26 cellular contexts compared by ENCODE assay signal in the genomic region with DNA sequence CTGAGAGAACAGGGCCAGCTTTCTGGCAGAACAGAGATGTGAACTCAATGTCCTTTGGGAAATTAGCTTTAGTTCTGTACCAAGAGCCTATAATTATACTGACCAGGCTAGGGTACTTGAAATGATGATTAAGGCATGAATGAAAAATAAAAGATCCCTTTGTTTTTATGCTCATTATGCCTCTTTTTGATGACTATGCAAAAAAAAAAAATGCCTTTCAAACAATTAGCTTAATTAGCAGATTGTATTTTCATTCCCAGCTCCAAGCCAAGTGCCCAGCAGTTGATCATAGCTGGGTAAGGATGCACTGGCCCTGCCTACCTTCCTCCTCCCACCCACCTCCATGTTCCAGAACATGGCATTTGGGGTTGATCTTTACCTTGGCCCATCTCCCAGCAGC. TPM values are rescaled to one million over a fixed set of nuclear protein-coding genes. Genes with fewer than 3 reads are reported as not detected.
"Had no signal": no experiment of that assay in that cellular context is flagged by ENCODE, and none has a peak within 500 bp of the region (broad histone marks: within the 10 kb centered on the region; RNA-seq: fewer than 3 reads in every experiment).

No MANE protein-coding gene starts in this region.

- ATAC-seq: activated CD8-positive, alpha-beta T cell treated with anti-CD3 and anti-CD28 coated beads, Interleukin-2, amount 10 ng/mL, durations not matched to agents 7 days and 5 days; activated naive CD4-positive, alpha-beta T cell treated with anti-CD3 and anti-CD28 coated beads, Interleukin-2, amount 50 U/mL, for 72 hours; activated naive CD8-positive, alpha-beta T cell treated with anti-CD3 and anti-CD28 coated beads, Interleukin-2, amount 50 U/mL, for 24 hours; body of pancreas; T-helper 17 cell; WTC11 had no signal

- H3K27ac ChIP-seq: ascending aorta, body of pancreas, KMS-11 had no signal

- H3K9ac ChIP-seq: KMS-11 had no signal

- H3K27me3 ChIP-seq: ascending aorta, body of pancreas had no signal

- H3K36me3 ChIP-seq: ascending aorta had no signal

- H3K4me1 ChIP-seq: ascending aorta, body of pancreas had no signal

- DNase-seq: activated CD4-positive, alpha-beta T cell treated with anti-CD3 and anti-CD28 coated beads for 48 hours; activated CD4-positive, alpha-beta T cell treated with anti-CD3 and anti-CD28 coated beads, Interleukin-2, amount 50 U/mL, for 4 hours; activated CD4-positive, CD25-positive, alpha-beta regulatory T cell treated with anti-CD3 and anti-CD28 coated beads, Interleukin-2, amount 50 U/mL, for 72 hours; activated CD8-positive, alpha-beta memory T cell treated with anti-CD3 and anti-CD28 coated beads, Interleukin-2, amount 50 U/mL, for 48 hours; activated CD8-positive, alpha-beta T cell treated with anti-CD3 and anti-CD28 coated beads, Interleukin-2, amount 10 ng/mL, durations not matched to agents 7 days and 5 days; activated effector memory CD4-positive, alpha-beta T cell treated with Interleukin-2 at 50 U/mL for 16 hours; activated naive CD4-positive, alpha-beta T cell; activated naive CD8-positive, alpha-beta T cell treated with anti-CD3 and anti-CD28 coated beads, Interleukin-2, amount 50 U/mL, for 24 hours; activated T-cell treated with anti-CD3 and anti-CD28 coated beads, Interleukin-2, amount 50 U/mL, for 1 hour; amniotic stem cell; body of pancreas; central memory CD4-positive, alpha-beta T cell; NCI-H1092; NCI-H2029; NCI-H2107; NCI-H748 treated with DMSO at 0.1 percent for 48 hours; SIG-M5; T-helper 17 cell; T-helper 9 cell had no signal

- H3K9me3 ChIP-seq: ascending aorta, body of pancreas had no signal

- H3K4me3 ChIP-seq: ascending aorta, body of pancreas had no signal

- H3K4me2 ChIP-seq: KMS-11 had no signal

RNA-seq across cellular contexts. Expression of a gene that starts 56.8 kb away (rescaled TPM):
- total RNA-seq: activated CD8-positive, alpha-beta T cell treated with anti-CD3 and anti-CD28 coated beads, Interleukin-2, amount 10 ng/mL, durations not matched to agents 7 days and 5 days; activated naive CD4-positive, alpha-beta T cell treated with anti-CD3 and anti-CD28 coated beads, Interleukin-2, amount 50 U/mL, for 72 hours; ascending aorta; body of pancreas; bronchial epithelial cell; MCF 10A; OCI-LY7; T-helper 17 cell; WTC11 had no signal
